21 cellular contexts compared by ENCODE assay signal in the genomic region with DNA sequence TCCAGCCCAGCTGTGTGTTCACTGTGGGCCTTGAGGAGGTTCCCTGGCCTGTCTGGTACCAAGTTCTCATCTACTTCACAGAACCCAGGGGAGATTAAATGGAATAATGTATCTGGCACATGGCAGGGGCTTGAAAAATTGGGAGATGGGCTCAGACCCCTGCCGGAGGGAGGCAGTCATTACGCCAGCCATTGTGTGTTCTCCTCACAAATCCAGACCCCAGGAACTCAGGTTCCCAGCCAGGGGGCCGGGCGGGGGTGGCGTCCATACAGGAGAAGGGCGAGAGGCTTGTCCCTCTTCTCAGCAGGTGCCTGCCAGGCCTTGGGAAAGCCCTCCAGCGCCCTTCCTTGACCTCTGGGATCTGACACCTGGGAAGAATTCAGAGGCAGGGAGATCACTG. TPM values are rescaled to one million over a fixed set of nuclear protein-coding genes. Genes with fewer than 3 reads are reported as not detected.
DNase-seq lines count a peak whose midpoint lies in the region; ATAC-seq, FAIRE-seq and TF ChIP-seq lines count a peak whose summit lies in the region.
"Had no signal": no experiment of that assay in that cellular context is flagged by ENCODE, and none has a peak within 500 bp of the region (broad histone marks: within the 10 kb centered on the region; RNA-seq: fewer than 3 reads in every experiment).

No MANE protein-coding gene starts in this region.

- H3K27ac Mint-ChIP-seq in CD4-positive, alpha-beta memory T cell = peak overlapping the region in 6 of 7 donors; percentile 32 to 93 (median 82)
- peak overlapping the region; percentile 47 for H3K27ac Mint-ChIP-seq in activated T-helper 17 cell treated with anti-CD3 and anti-CD28 coated beads, Interleukin-2, amount 50 U/mL, for 72 hours
- H3K27ac Mint-ChIP-seq: activated T-helper 1 cell treated with anti-CD3 and anti-CD28 coated beads, Interleukin-12 subunit alpha, Interleukin-12 subunit beta, Interleukin-2, Interleukin-4 antibody, amounts not matched to agents 30 ng/mL and 10 ng/mL and 1 ng/mL, durations not matched to agents 14 hours and 24 hours and 36 hours had no signal

- peaks cover 96% of the 10 kb centered on the region for H3K4me1 ChIP-seq in CD4-positive, alpha-beta memory T cell (ENCODE audit: insufficient read depth, low read length)
- H3K4me1 ChIP-seq in kidney (ENCODE audit: control insufficient read depth in 1 of 2, insufficient read depth in 1 of 2, low read depth in 1 of 2, low read length in 2 of 2) = no peaks in the 10 kb centered on the region
- H3K4me1 ChIP-seq: pancreas, SJCRH30 had no signal

- peaks cover 0 to 51% (median 22%) of the 10 kb centered on the region in 4 donors for H3K4me1 Mint-ChIP-seq in CD4-positive, alpha-beta memory T cell
- peaks cover 34% of the 10 kb centered on the region for H3K4me1 Mint-ChIP-seq in activated T-helper 17 cell treated with anti-CD3 and anti-CD28 coated beads, Interleukin-2, amount 50 U/mL, for 72 hours

- H3K27me3 Mint-ChIP-seq in CD4-positive, alpha-beta memory T cell = no peaks in the 10 kb centered on the region
- no peaks in the 10 kb centered on the region for H3K27me3 Mint-ChIP-seq in activated T-helper 17 cell treated with anti-CD3 and anti-CD28 coated beads, Interleukin-2, amount 50 U/mL, for 72 hours
- H3K27me3 Mint-ChIP-seq: stimulated activated naive CD8-positive, alpha-beta T cell treated with anti-CD3 and anti-CD28 coated beads, Interleukin-15, Interleukin-2, amounts not matched to agents 100 ng/mL and 50 ng/mL, for 24 hours had no signal

- no peaks in the 10 kb centered on the region for H3K9me3 ChIP-seq in CD4-positive, alpha-beta memory T cell (ENCODE audit: control insufficient read depth in 1 of 2, low read length in 2 of 2)
- H3K9me3 ChIP-seq in kidney (ENCODE audit: control insufficient read depth in 1 of 2, low read length in 2 of 2) = no peaks in the 10 kb centered on the region
- H3K9me3 ChIP-seq: pancreas, SJCRH30, tibial nerve had no signal

- H3K4me3 ChIP-seq in AG04449 (ENCODE audit: low read depth, low read length) (no peak overlapping the region), kidney (ENCODE audit: low read length in 2 of 2) (no peak overlapping the region)
- no peak overlapping the region for H3K4me3 ChIP-seq in CD4-positive, alpha-beta memory T cell (ENCODE audit: low read length in 2 of 2)
- H3K4me3 ChIP-seq: pancreas, PC-9, SJCRH30, tibial nerve had no signal

- DNase-seq in AG04449 (ENCODE audit: low read depth, low spot score) (no peak), kidney (peak; percentile 45), SIG-M5 (lab: John Stamatoyannopoulos, UW) (no peak), cortex of kidney (lab: John Stamatoyannopoulos, UW) (no peak), NOMO-1 (lab: John Stamatoyannopoulos, UW; ENCODE audit: unreplicated experiment in 2 of 2) (no peak)
- no peak for DNase-seq in CD4-positive, alpha-beta memory T cell
- DNase-seq: Calu3; effector CD4-positive, alpha-beta T cell; NCI-H1105 treated with DMSO at 0.1 percent for 48 hours; NCI-H2171; NCI-H69; pancreas; PC-9; SJCRH30 had no signal

- no peaks in the 10 kb centered on the region for H3K27me3 ChIP-seq in CD4-positive, alpha-beta memory T cell (ENCODE audit: insufficient read depth, low read length)
- H3K27me3 ChIP-seq: pancreas, tibial nerve had no signal

- CTCF ChIA-PET in AG04449 (lab: Yijun Ruan, JAX) = interaction anchor here (1.3 kb wide), 1 partner anchor 31 kb away, joined by 3 read pairs; no protein-coding TSS in a partner anchor
- CTCF ChIA-PET in CD4-positive, alpha-beta memory T cell (lab: Charles Lee; ENCODE audit: partially characterized antibody) = interaction anchor here (1.0 to 1.7 kb wide), 3 partner anchors 34 to 84 kb away, joined by 3 to 5 read pairs (median 3); no protein-coding TSS in a partner anchor

- H3K36me3 ChIP-seq in CD4-positive, alpha-beta memory T cell (ENCODE audit: insufficient read depth, low read length) = peaks cover 5% of the 10 kb centered on the region
- no peaks in the 10 kb centered on the region for H3K36me3 ChIP-seq in kidney (ENCODE audit: control insufficient read depth in 1 of 2, insufficient read depth in 2 of 2, low read length in 2 of 2)
- H3K36me3 ChIP-seq: pancreas, SJCRH30, tibial nerve had no signal

- POLR2A ChIA-PET in AG04449 (lab: Yijun Ruan, JAX) = no interaction called here
- POLR2A ChIA-PET in CD4-positive, alpha-beta memory T cell (lab: Charles Lee; ENCODE audit: partially characterized antibody) = interaction anchor here (1.4 kb wide), 1 partner anchor 13 kb away, joined by 3 read pairs; no protein-coding TSS in a partner anchor

- no peak overlapping the region for H3K27ac ChIP-seq in CD4-positive, alpha-beta memory T cell (ENCODE audit: low read depth, low read length)
- H3K27ac ChIP-seq in kidney (ENCODE audit: low read depth in 2 of 2, low read length in 2 of 2) = no peak overlapping the region
- H3K27ac ChIP-seq: pancreas, PC-9, SJCRH30, tibial nerve had no signal

- no peak for FAIRE-seq in kidney (lab: Jason Lieb, UNC)
- FAIRE-seq: HTR-8/SVneo, islet of Langerhans, pancreas had no signal

- peak overlapping the region in 2 of 8 donors; percentile 27 to 65 for H3K4me3 Mint-ChIP-seq in CD4-positive, alpha-beta memory T cell
- no peak overlapping the region for H3K4me3 Mint-ChIP-seq in activated T-helper 17 cell treated with anti-CD3 and anti-CD28 coated beads, Interleukin-2, amount 50 U/mL, for 72 hours
- H3K4me3 Mint-ChIP-seq: activated T-helper 1 cell treated with anti-CD3 and anti-CD28 coated beads, Interleukin-12 subunit alpha, Interleukin-12 subunit beta, Interleukin-2, Interleukin-4 antibody, amounts not matched to agents 30 ng/mL and 10 ng/mL and 1 ng/mL, durations not matched to agents 14 hours and 24 hours and 36 hours; stimulated activated naive CD8-positive, alpha-beta T cell treated with anti-CD3 and anti-CD28 coated beads, Interleukin-15, Interleukin-2, amounts not matched to agents 100 ng/mL and 50 ng/mL, for 24 hours had no signal

- ATAC-seq in activated T-helper 17 cell treated with anti-CD3 and anti-CD28 coated beads, Interleukin-2, amount 50 U/mL, for 72 hours (replicated peaks) = no peak
- ATAC-seq in HG03565 (IDR thresholded peaks at IDR 0.05; ENCODE audit: unreplicated experiment) = no peak
- ATAC-seq: pancreas had no signal

- intact Hi-C loops in CD4-positive, alpha-beta memory T cell (cut with micrococcal nuclease) = no loop called here
- intact Hi-C loops in kidney (cut with DNase I) = no loop called here

- no peak overlapping the region for H3K9ac ChIP-seq in kidney (ENCODE audit: low read length in 2 of 2)

- peaks cover 0 to 14% of the 10 kb centered on the region in 2 donors for H3K36me3 Mint-ChIP-seq in CD4-positive, alpha-beta memory T cell
- H3K36me3 Mint-ChIP-seq in activated T-helper 17 cell treated with anti-CD3 and anti-CD28 coated beads, Interleukin-2, amount 50 U/mL, for 72 hours (ENCODE audit: low read depth) = no peaks in the 10 kb centered on the region

- TF ChIP-seq CTCF in AG04449 (IDR thresholded peaks at IDR 0.05; ENCODE audit: insufficient read depth, low read length, missing control alignments) (peak; percentile 8), kidney (IDR thresholded peaks at IDR 0.05; ENCODE audit: borderline replicate concordance, extremely low read depth, insufficient read depth) (no peak)

- H3K9me3 Mint-ChIP-seq in CD4-positive, alpha-beta memory T cell = no peaks in the 10 kb centered on the region
- H3K9me3 Mint-ChIP-seq in activated T-helper 17 cell treated with anti-CD3 and anti-CD28 coated beads, Interleukin-2, amount 50 U/mL, for 72 hours = no peaks in the 10 kb centered on the region
- H3K9me3 Mint-ChIP-seq: activated T-helper 1 cell treated with anti-CD3 and anti-CD28 coated beads, Interleukin-12 subunit alpha, Interleukin-12 subunit beta, Interleukin-2, Interleukin-4 antibody, amounts not matched to agents 30 ng/mL and 10 ng/mL and 1 ng/mL, durations not matched to agents 14 hours and 24 hours and 36 hours; stimulated activated naive CD8-positive, alpha-beta T cell treated with anti-CD3 and anti-CD28 coated beads, Interleukin-15, Interleukin-2, amounts not matched to agents 100 ng/mL and 50 ng/mL, for 24 hours had no signal

RNA-seq across cellular contexts. Expression of gene NOL4L, which starts 8.1 kb away (rescaled TPM):
- 10 to 100 TPM; 71.0 to 74.2 TPM for total RNA-seq in CD4-positive, alpha-beta memory T cell
- 10 to 100 TPM in 1 of 2 donors, 1 to 10 TPM in 1; 7.0 to 23.9 TPM for polyA plus RNA-seq in CD4-positive, alpha-beta memory T cell
- total RNA-seq in activated T-helper 17 cell treated with anti-CD3 and anti-CD28 coated beads, Interleukin-2, amount 50 U/mL, for 72 hours = 10 to 100 TPM in 1 of 2 donors, 1 to 10 TPM in 1; 9.9 to 28.5 TPM
- total RNA-seq in kidney = 19.4 TPM
- 14.1 TPM for polyA plus RNA-seq in kidney (ENCODE audit: insufficient read depth, low read depth, low replicate concordance)
